In genomic region chr22:27372364-27372763, GRCh38 we compare ENCODE assay signal across 19 cellular contexts.
A peak's percentile ranks its signal among the peaks of the same experiment; 100 is the strongest.
DNase-seq lines count a peak whose midpoint lies in the region; ATAC-seq, FAIRE-seq and TF ChIP-seq lines count a peak whose summit lies in the region.
"Had no signal": no experiment of that assay in that cellular context is flagged by ENCODE, and none has a peak within 500 bp of the region (broad histone marks: within the 10 kb centered on the region; RNA-seq: fewer than 3 reads in every experiment).

No MANE protein-coding gene starts in this region.

- H3K4me1 ChIP-seq in GM23338 (ENCODE audit: insufficient read depth) (peaks cover 8% of the 10 kb centered on the region; the same call in 1 of the 2 replicates), H1 (replicated peaks in 1 of 4; ENCODE audit: control insufficient read depth in 3 of 4, insufficient read depth in 4 of 4, low read length in 3 of 4) (peaks cover 2 to 7% (median 3%) of the 10 kb centered on the region in 4 experiments; a peak in 5 of 7 replicates), neuronal stem cell (ENCODE audit: control insufficient read depth in 2 of 2, insufficient read depth in 1 of 2, low read depth in 1 of 2, low read length in 2 of 2) (peaks cover 6% of the 10 kb centered on the region in 2 donors), mesendoderm (ENCODE audit: control insufficient read depth, low read depth, low read length) (no peaks in the 10 kb centered on the region), pancreas (peaks cover 0 to 9% (median 4%) of the 10 kb centered on the region in 3 donors), colonic mucosa (no peaks in the 10 kb centered on the region)

- H3K79me1 ChIP-seq in H1 (ENCODE audit: low read depth, low read length) (no peaks in the 10 kb centered on the region), neuronal stem cell (ENCODE audit: low read depth, low read length) (no peaks in the 10 kb centered on the region), mesendoderm (ENCODE audit: low read length) (no peaks in the 10 kb centered on the region)

- no peak overlapping the region for H2AK5ac ChIP-seq in H1 (ENCODE audit: low read depth, low read length)
- peak overlapping the region; percentile 94 for H2AK5ac ChIP-seq in neuronal stem cell (ENCODE audit: low read depth, low read length)
- H2AK5ac ChIP-seq in mesendoderm (ENCODE audit: low read length), result no peak overlapping the region

- H3K27ac ChIP-seq in GM23338 (ENCODE audit: low read depth), result no peak overlapping the region
- no peak overlapping the region for H3K27ac ChIP-seq in H1 (ENCODE audit: low read depth, low read length)
- no peak overlapping the region for H3K27ac ChIP-seq in neuronal stem cell (replicated peaks; ENCODE audit: low read length)
- H3K27ac ChIP-seq in mesendoderm (ENCODE audit: low read depth, low read length), result no peak overlapping the region
- no peak overlapping the region for H3K27ac ChIP-seq in pancreas
- no peak overlapping the region for H3K27ac ChIP-seq in colonic mucosa
- H3K27ac ChIP-seq: BLaER1 had no signal

- intact Hi-C loops in pancreas (cut with DNase I), result no loop called here
- intact Hi-C loops in colonic mucosa (cut with DNase I), result no loop called here

- H2BK120ac ChIP-seq in H1 (replicated peaks; ENCODE audit: low read depth, low read length) (no peak overlapping the region), neuronal stem cell (ENCODE audit: low read depth, low read length) (peak overlapping the region; percentile 66), mesendoderm (ENCODE audit: low read depth, low read length) (no peak overlapping the region)

- H2BK12ac ChIP-seq in H1 (ENCODE audit: low read depth, low read length) (peak overlapping the region; percentile 60; the same call in 1 of the 2 replicates), neuronal stem cell (ENCODE audit: low read length) (peak overlapping the region; percentile 75)

- no peaks in the 10 kb centered on the region for H3F3A ChIP-seq in GM23338 (replicated peaks; ENCODE audit: low read depth)

- no peaks in the 10 kb centered on the region for H3K9me2 ChIP-seq in GM23338 (ENCODE audit: insufficient read depth)

- peaks cover 3% of the 10 kb centered on the region for H3K27me3 Mint-ChIP-seq in GM23338 (ENCODE audit: insufficient read depth, low read depth, poor library complexity)

- H3K4ac ChIP-seq in H1 (replicated peaks; ENCODE audit: insufficient read length, low read depth, low read length) (no peak overlapping the region), neuronal stem cell (ENCODE audit: low read length) (no peak overlapping the region), mesendoderm (ENCODE audit: low read depth, low read length) (no peak overlapping the region)

- H2BK5ac ChIP-seq in H1 (ENCODE audit: low read depth, low read length) (no peak overlapping the region; the same call in 1 of the 2 replicates), neuronal stem cell (ENCODE audit: low read length) (peak overlapping the region; percentile 83), mesendoderm (ENCODE audit: low read length) (no peak overlapping the region)

- H3K4me2 ChIP-seq in GM23338, result no peak overlapping the region
- no peak overlapping the region; a peak in 1 of 4 replicates for H3K4me2 ChIP-seq in H1 (ENCODE audit: insufficient read depth in 1 of 2, low read depth in 2 of 2, low read length in 2 of 2)
- H3K4me2 ChIP-seq in neuronal stem cell (ENCODE audit: insufficient read depth, low read length, poor library complexity, severe bottlenecking), result no peak overlapping the region
- no peak overlapping the region for H3K4me2 ChIP-seq in mesendoderm (ENCODE audit: low read length)
- H3K4me2 ChIP-seq: BLaER1 had no signal

- H4K5ac ChIP-seq in H1 (ENCODE audit: insufficient read length, low read depth, low read length) (no peak overlapping the region), mesendoderm (ENCODE audit: low read length) (no peak overlapping the region)

- peaks cover 6% of the 10 kb centered on the region; the same call in 2 of the 3 replicates for H3K9me3 Mint-ChIP-seq in GM23338

- H4K20me1 ChIP-seq in GM23338 (replicated peaks; ENCODE audit: insufficient read depth) (no peaks in the 10 kb centered on the region), H1 (replicated peaks in 1 of 2; ENCODE audit: control insufficient read depth in 1 of 2, insufficient read depth in 2 of 2, low read length in 2 of 2) (no peaks in the 10 kb centered on the region)
- H4K20me1 ChIP-seq: BLaER1 had no signal

- no peak overlapping the region for H3K4me3 Mint-ChIP-seq in GM23338
- H3K4me3 Mint-ChIP-seq: CD14-positive monocyte; CD4-positive, alpha-beta memory T cell had no signal

- H3K23ac ChIP-seq in H1 (ENCODE audit: insufficient read length), result no peak overlapping the region
- H3K23ac ChIP-seq in neuronal stem cell (ENCODE audit: low read depth, low read length, poor library complexity), result no peak overlapping the region
- no peak overlapping the region for H3K23ac ChIP-seq in mesendoderm (ENCODE audit: low read length)

- peaks cover 32% of the 10 kb centered on the region for H3K4me1 Mint-ChIP-seq in GM23338
- H3K4me1 Mint-ChIP-seq: CD4-positive, alpha-beta memory T cell had no signal

- no peak for TF ChIP-seq POLR2A in H1 (IDR thresholded peaks at IDR 0.05; ENCODE audit: control extremely low read depth in 1 of 2, low read depth in 2 of 2, low read length in 2 of 2)

- H3K9ac ChIP-seq in H1 (replicated peaks in 1 of 4; ENCODE audit: extremely low read depth in 1 of 4, low read depth in 3 of 4, low read length in 3 of 4), result no peak overlapping the region
- H3K9ac ChIP-seq in neuronal stem cell (ENCODE audit: low read depth, low read length, poor library complexity), result no peak overlapping the region
- no peak overlapping the region for H3K9ac ChIP-seq in mesendoderm (ENCODE audit: low read length)
- H3K9ac ChIP-seq in colonic mucosa (ENCODE audit: low read depth in 2 of 2, low read length in 2 of 2), result no peak overlapping the region
- H3K9ac ChIP-seq: BLaER1 had no signal

- H3K14ac ChIP-seq in H1 (ENCODE audit: insufficient read length), result no peak overlapping the region
- H3K14ac ChIP-seq in neuronal stem cell (ENCODE audit: low read length), result no peak overlapping the region

- DNase-seq in GM23338 (ENCODE audit: low spot score) (no peak), H1 (ENCODE audit: low read depth in 1 of 2, low spot score in 2 of 2) (no peak), islet precursor cell (peak; percentile 18), neuronal stem cell (ENCODE audit: low spot score) (no peak), mesendoderm (no peak), NOMO-1 treated with DMSO at 0.1 percent for 48 hours (lab: John Stamatoyannopoulos, UW; ENCODE audit: unreplicated experiment) (no peak), pancreas (no peak), colonic mucosa (no peak)
- DNase-seq: 8988T; CD4-positive, alpha-beta memory T cell; DMS153; DMS79; GDM1; HCEC 1CT had no signal

- TF ChIP-seq CTCF in GM23338 (conservative IDR thresholded peaks at IDR 0.05; ENCODE audit: low read depth in 2 of 2), result no peak
- TF ChIP-seq CTCF in H1 (IDR thresholded peaks at IDR 0.05; ENCODE audit: control extremely low read depth in 1 of 3, insufficient read depth in 1 of 3, low read depth in 1 of 3, low read length in 3 of 3), result no peak
- TF ChIP-seq CTCF in pancreas (IDR thresholded peaks at IDR 0.05), result no peak
- TF ChIP-seq CTCF in colonic mucosa (IDR thresholded peaks at IDR 0.05), result no peak

- no peak overlapping the region for H4K8ac ChIP-seq in H1 (ENCODE audit: extremely low read depth, insufficient read depth, low read length)
- H4K8ac ChIP-seq in neuronal stem cell (ENCODE audit: low read depth, low read length), result no peak overlapping the region
- H4K8ac ChIP-seq in mesendoderm (ENCODE audit: low read depth, low read length), result no peak overlapping the region

- H3K9me3 ChIP-seq in H1 (ENCODE audit: insufficient read depth in 2 of 2, low read depth in 1 of 2, low read length in 1 of 2) (no peaks in the 10 kb centered on the region), neuronal stem cell (replicated peaks in 1 of 2; ENCODE audit: control insufficient read depth in 2 of 2, insufficient read depth in 1 of 2, low read depth in 1 of 2, low read length in 2 of 2) (peaks cover 4 to 5% of the 10 kb centered on the region in 2 donors), pancreas (no peaks in the 10 kb centered on the region), colonic mucosa (no peaks in the 10 kb centered on the region)

- no peak for TF ChIP-seq EP300 in H1 (IDR thresholded peaks at IDR 0.05; ENCODE audit: borderline replicate concordance in 1 of 2, low read depth in 2 of 2, low read length in 2 of 2)

- H3K27me3 ChIP-seq in GM23338 (ENCODE audit: insufficient read depth), result no peaks in the 10 kb centered on the region
- H3K27me3 ChIP-seq in H1 (replicated peaks in 1 of 4; ENCODE audit: control insufficient read depth in 3 of 4, extremely low read depth in 1 of 4, insufficient read depth in 3 of 4, low read length in 3 of 4), result no peaks in the 10 kb centered on the region
- peaks cover 0 to 3% (median 0%) of the 10 kb centered on the region in 3 experiments for H3K27me3 ChIP-seq in neuronal stem cell (ENCODE audit: control insufficient read depth in 3 of 3, insufficient read depth in 3 of 3, low read depth in 1 of 3, low read length in 3 of 3)
- no peaks in the 10 kb centered on the region for H3K27me3 ChIP-seq in mesendoderm (ENCODE audit: insufficient read depth, low read length, poor library complexity)
- no peaks in the 10 kb centered on the region for H3K27me3 ChIP-seq in pancreas
- H3K27me3 ChIP-seq in colonic mucosa, result no peaks in the 10 kb centered on the region
- H3K27me3 ChIP-seq: BLaER1 had no signal

- H3K56ac ChIP-seq in H1 (replicated peaks; ENCODE audit: insufficient read length, low read depth, low read length), result no peak overlapping the region
- no peak overlapping the region for H3K56ac ChIP-seq in mesendoderm (ENCODE audit: low read length)

- H3K18ac ChIP-seq in H1 (ENCODE audit: extremely low read depth, low read length) (no peak overlapping the region), neuronal stem cell (ENCODE audit: low read length) (peak overlapping the region; percentile 59), mesendoderm (ENCODE audit: low read length) (no peak overlapping the region)

- no peak for TF ChIP-seq RAD21 in H1 (IDR thresholded peaks at IDR 0.05 in 1 of 2, conservative IDR thresholded peaks at IDR 0.05 in 1 of 2; ENCODE audit: low read depth in 2 of 2, low read length in 2 of 2)

- H3K27ac Mint-ChIP-seq in GM23338, result no peak overlapping the region
- H3K27ac Mint-ChIP-seq: CD4-positive, alpha-beta memory T cell had no signal

- CTCF ChIA-PET in H1 (lab: Charles Lee; ENCODE audit: partially characterized antibody), result interaction anchor here (0.6 to 1.4 kb wide), 4 partner anchors 41 to 290 kb away, joined by 3 to 5 read pairs (median 3); no protein-coding TSS in a partner anchor

- no peaks in the 10 kb centered on the region; the same call in 1 of the 2 replicates for H3K23me2 ChIP-seq in H1 (ENCODE audit: low read depth, low read length)

- H4K91ac ChIP-seq in H1 (replicated peaks; ENCODE audit: insufficient read length, low read length) (no peak overlapping the region), neuronal stem cell (ENCODE audit: low read depth, low read length, poor library complexity) (no peak overlapping the region)

- H3K36me3 ChIP-seq in GM23338 (ENCODE audit: insufficient read depth) (no peaks in the 10 kb centered on the region), H1 (ENCODE audit: control insufficient read depth in 2 of 4, insufficient read depth in 4 of 4, low read length in 3 of 4) (no peaks in the 10 kb centered on the region), neuronal stem cell (replicated peaks in 1 of 2; ENCODE audit: control insufficient read depth in 2 of 2, insufficient read depth in 2 of 2, low read length in 2 of 2) (peaks cover 0 to 2% of the 10 kb centered on the region in 2 donors), mesendoderm (ENCODE audit: control insufficient read depth, insufficient read depth, low read length) (no peaks in the 10 kb centered on the region), pancreas (no peaks in the 10 kb centered on the region), colonic mucosa (no peaks in the 10 kb centered on the region)
- H3K36me3 ChIP-seq: BLaER1 had no signal

- ATAC-seq in GM23338 (no peak), pancreas (no peak)

- 0 out of 2 replicates have a peak overlapping the region, but pooled peaks have one; percentile 61 for H2BK20ac ChIP-seq in H1 (ENCODE audit: low read length)

- H3K36me3 Mint-ChIP-seq in GM23338 (ENCODE audit: low read depth), result no peaks in the 10 kb centered on the region
- H3K36me3 Mint-ChIP-seq: CD14-positive monocyte; CD4-positive, alpha-beta memory T cell had no signal

- H2BK15ac ChIP-seq in H1 (ENCODE audit: low read length) (peak overlapping the region; percentile 97; the same call in 1 of the 2 replicates), neuronal stem cell (ENCODE audit: low read length) (peak overlapping the region; percentile 91), mesendoderm (replicated peaks; ENCODE audit: low read depth) (no peak overlapping the region)

- H3K79me2 ChIP-seq in GM23338 (replicated peaks; ENCODE audit: insufficient read depth), result no peaks in the 10 kb centered on the region
- H3K79me2 ChIP-seq in H1 (ENCODE audit: control insufficient read depth in 1 of 2, insufficient read depth in 2 of 2, low read length in 2 of 2), result no peaks in the 10 kb centered on the region
- no peaks in the 10 kb centered on the region for H3K79me2 ChIP-seq in mesendoderm (ENCODE audit: control insufficient read depth, insufficient read depth, low read length)

- H2AFZ ChIP-seq in GM23338 (peak overlapping the region; percentile 64), H1 (ENCODE audit: low read length) (no peak overlapping the region), neuronal stem cell (ENCODE audit: low read length) (no peak overlapping the region)

- POLR2A ChIA-PET in H1 (lab: Charles Lee; ENCODE audit: partially characterized antibody), result no interaction called here

- H3K4me3 ChIP-seq in GM23338 (no peak overlapping the region), H1 (ENCODE audit: extremely low read depth in 1 of 4, insufficient read depth in 2 of 4, low read depth in 3 of 4, low read length in 4 of 4) (no peak overlapping the region), neuronal stem cell (ENCODE audit: low read length in 2 of 2) (no peak overlapping the region), mesendoderm (ENCODE audit: low read length) (no peak overlapping the region), pancreas (no peak overlapping the region), colonic mucosa (no peak overlapping the region)
- H3K4me3 ChIP-seq: BLaER1 had no signal

- no peak for FAIRE-seq in H1 (lab: Jason Lieb, UNC)
- no peak for FAIRE-seq in pancreas (lab: Jason Lieb, UNC)
- FAIRE-seq: GM12892, GM19239, H54 had no signal
